ENCODE assay signal across 8 cellular contexts in genomic region chr1:233326995-233327937, GRCh38. TPM values are rescaled to one million over a fixed set of nuclear protein-coding genes. Genes with fewer than 3 reads are reported as not detected.
DNase-seq lines count a peak whose midpoint lies in the region; TF ChIP-seq lines count a peak whose summit lies in the region.

Gene MAP3K21, plus strand, starts transcription at chr1:233327724. Its CDS starts 305 bp downstream, at chr1:233328029.

- no peaks in the 10 kb centered on the region for H3K4me1 Mint-ChIP-seq in glutamatergic neuron (ENCODE audit: low read depth, unreplicated experiment)

- peaks cover 32% of the 10 kb centered on the region for H3K27me3 ChIP-seq in DOHH2 (ENCODE audit: control insufficient read depth, low read length)
- no peaks in the 10 kb centered on the region for H3K27me3 ChIP-seq in HAP-1 (ENCODE audit: low read depth)
- H3K27me3 ChIP-seq in parathyroid adenoma (ENCODE audit: control insufficient read depth, insufficient read depth, low read length): no peaks in the 10 kb centered on the region
- peaks cover 0 to 23% of the 10 kb centered on the region in 2 donors for H3K27me3 ChIP-seq in tibial nerve

- H3K4me1 ChIP-seq in DOHH2 (ENCODE audit: control insufficient read depth, low read length) (peaks cover 14% of the 10 kb centered on the region), HAP-1 (peaks cover 19% of the 10 kb centered on the region), parathyroid adenoma (no peaks in the 10 kb centered on the region), tibial nerve (peaks cover 0 to 26% (median 4%) of the 10 kb centered on the region in 4 donors)

- H3F3A ChIP-seq in DOHH2 (ENCODE audit: control insufficient read depth, insufficient read depth): peaks cover 4% of the 10 kb centered on the region; the same call in 1 of the 2 replicates

- TF ChIP-seq EP300 in tibial nerve (IDR thresholded peaks at IDR 0.05): no peak

- H3K9me3 Mint-ChIP-seq in glutamatergic neuron (ENCODE audit: unreplicated experiment): peaks cover 2% of the 10 kb centered on the region

- H3K4me3 Mint-ChIP-seq in glutamatergic neuron (ENCODE audit: unreplicated experiment): peak within 1 kb of the TSS; percentile 61

- H3K4me2 ChIP-seq in DOHH2 (ENCODE audit: low read length) (peak within 1 kb of the TSS; percentile 84), parathyroid adenoma (ENCODE audit: low read length) (peak within 1 kb of the TSS; percentile 81)

- DNase-seq in HAP-1 (ENCODE audit: low spot score in 2 of 2) (peak; percentile 86 to 98), M059J (ENCODE audit: low read depth) (peak; percentile 87), SIG-M5 (lab: John Stamatoyannopoulos, UW) (peak; percentile 74), activated gamma-delta T cell (lab: John Stamatoyannopoulos, UW) (peak; percentile 61), glutamatergic neuron (peak; percentile 56), tibial nerve (ENCODE audit: low spot score in 2 of 2) (peak; percentile 57 to 66)

- H3K79me2 ChIP-seq in DOHH2 (ENCODE audit: control insufficient read depth, low read length) (no peaks in the 10 kb centered on the region), parathyroid adenoma (no peaks in the 10 kb centered on the region)

- H3K4me3 ChIP-seq in DOHH2 (ENCODE audit: low read length) (peak within 1 kb of the TSS; percentile 77), HAP-1 (peak within 1 kb of the TSS; percentile 53), parathyroid adenoma (ENCODE audit: low read depth, low read length) (peak within 1 kb of the TSS; percentile 50), tibial nerve (peak within 1 kb of the TSS; percentile 41 to 67 (median 57))

- H3K9me3 ChIP-seq in DOHH2 (ENCODE audit: control insufficient read depth, insufficient read depth, low read length) (no peaks in the 10 kb centered on the region), HAP-1 (no peaks in the 10 kb centered on the region), parathyroid adenoma (ENCODE audit: control insufficient read depth, low read length) (no peaks in the 10 kb centered on the region), tibial nerve (no peaks in the 10 kb centered on the region)

- H3K9me2 ChIP-seq in DOHH2 (replicated peaks; ENCODE audit: control insufficient read depth, low read length): no peaks in the 10 kb centered on the region

- H3K27ac Mint-ChIP-seq in glutamatergic neuron (ENCODE audit: unreplicated experiment): no peak within 1 kb of the TSS

- H2AFZ ChIP-seq in parathyroid adenoma: peak within 1 kb of the TSS; percentile 82

- peak within 1 kb of the TSS; percentile 28 for H3K9ac ChIP-seq in parathyroid adenoma

- WGBS in tibial nerve, 2 donors: 3% methylated on average over 53 to 56 of the region's 79 CpGs

- H3K27me3 Mint-ChIP-seq in glutamatergic neuron (ENCODE audit: unreplicated experiment): peaks cover 11% of the 10 kb centered on the region

- in situ Hi-C loops in HAP-1 (cut with MboI; ENCODE audit: low sequenced_read_pairs): no loop called here

- 0 out of 2 replicates have a peak, but pooled peaks cover 2% of the 10 kb centered on the region for H4K20me1 ChIP-seq in DOHH2 (ENCODE audit: control insufficient read depth, insufficient read depth, low read depth, low read length)

- H3K36me3 ChIP-seq in DOHH2 (ENCODE audit: control insufficient read depth, low read length) (no peaks in the 10 kb centered on the region), HAP-1 (replicated peaks) (no peaks in the 10 kb centered on the region), parathyroid adenoma (ENCODE audit: control insufficient read depth, insufficient read depth, low read length) (no peaks in the 10 kb centered on the region), tibial nerve (no peaks in the 10 kb centered on the region)

- H3K27ac ChIP-seq in DOHH2 (ENCODE audit: low read depth, low read length): no peak within 1 kb of the TSS
- H3K27ac ChIP-seq in parathyroid adenoma: peak within 1 kb of the TSS; percentile 53
- peak within 1 kb of the TSS in 2 of 4 donors; percentile 47 to 76 for H3K27ac ChIP-seq in tibial nerve

- no peak for TF ChIP-seq POLR2A in tibial nerve (IDR thresholded peaks at IDR 0.05)

- no peaks in the 10 kb centered on the region for H3K36me3 Mint-ChIP-seq in glutamatergic neuron (ENCODE audit: unreplicated experiment)

- no peak for TF ChIP-seq CTCF in DOHH2 (IDR thresholded peaks at IDR 0.05; ENCODE audit: low read depth, low read length, poor library complexity, severe bottlenecking)
- TF ChIP-seq CTCF in glutamatergic neuron (IDR thresholded peaks at IDR 0.05; ENCODE audit: partially characterized antibody, unreplicated experiment): no peak
- TF ChIP-seq CTCF in parathyroid adenoma (IDR thresholded peaks at IDR 0.05): no peak
- TF ChIP-seq CTCF in tibial nerve (IDR thresholded peaks at IDR 0.05): no peak

RNA-seq across cellular contexts. Expression of gene MAP3K21, which starts in this region (rescaled TPM):
- 3.6 and 7.9 TPM in 2 replicates for total RNA-seq in M059J (2014; rRNA removed; shearing (Covaris generic))
- total RNA-seq in glutamatergic neuron (ENCODE audit: unreplicated experiment) (0.25 TPM), tibial nerve (1 to 10 TPM; 1.1 to 3.3 (median 1.8) TPM)

Comparison
In these comparisons a context has a peak if more than half of its experiments do, and no peak if none do; other contexts are left out.
1. Peak in DNase-seq in glutamatergic neuron; RNA of the gene not detected or under 1 TPM.